21 cellular contexts compared by ENCODE assay signal in genomic region chr2:163373481-163373880, GRCh38.
"Had no signal": no experiment of that assay in that cellular context is flagged by ENCODE, and none has a peak within 500 bp of the region (broad histone marks: within the 10 kb centered on the region; RNA-seq: fewer than 3 reads in every experiment).

No MANE protein-coding gene starts in this region.

- DNase-seq: activated gamma-delta T cell treated with Interleukin-2 at 50 U/mL for 16 hours; activated T-cell treated with anti-CD3 and anti-CD28 coated beads, Interleukin-2, amount 50 U/mL, for 1 hour; anterior cingulate cortex; body of pancreas; effector CD4-positive, alpha-beta T cell; heart left ventricle; islet precursor cell; left cardiac atrium; midbrain; natural killer cell; pancreas; psoas muscle; stimulated activated CD4-positive, alpha-beta T cell treated with anti-CD3 and anti-CD28 coated beads, Interleukin-4, amount 100 ng/mL, for 4 hours; stomach; transverse colon; uterus had no signal

- H3K4me1 Mint-ChIP-seq: activated naive CD4-positive, alpha-beta T cell treated with anti-CD3 and anti-CD28 coated beads, Interleukin-2, amount 50 U/mL, for 24 hours; natural killer cell had no signal

- H3K4me1 ChIP-seq: body of pancreas, heart left ventricle, pancreas, psoas muscle, right atrium auricular region, stomach, suprapubic skin, transverse colon, uterus had no signal

- H3K36me3 ChIP-seq: heart left ventricle, pancreas, right atrium auricular region, stomach, suprapubic skin, transverse colon, uterus had no signal

- H3K9me3 Mint-ChIP-seq: activated naive CD4-positive, alpha-beta T cell treated with anti-CD3 and anti-CD28 coated beads, Interleukin-2, amount 50 U/mL, for 24 hours; dendritic cell treated with granulocyte-macrophage colony-stimulating factor and Interleukin-4, amounts not matched to agents 40 ng/mL and 50 ng/mL, for 4 days had no signal

- H3K9me3 ChIP-seq: body of pancreas, pancreas, psoas muscle, right atrium auricular region, stomach, suprapubic skin, transverse colon, uterus had no signal

- H3K27ac Mint-ChIP-seq: activated naive CD4-positive, alpha-beta T cell treated with anti-CD3 and anti-CD28 coated beads, Interleukin-2, amount 50 U/mL, for 24 hours; dendritic cell treated with granulocyte-macrophage colony-stimulating factor and Interleukin-4, amounts not matched to agents 40 ng/mL and 50 ng/mL, for 4 days; natural killer cell; WTC11 had no signal

- H3K27ac ChIP-seq: body of pancreas, heart left ventricle, pancreas, psoas muscle, right atrium auricular region, stomach, suprapubic skin, transverse colon, uterus had no signal

- ATAC-seq: body of pancreas, heart left ventricle, left cardiac atrium, natural killer cell, pancreas, psoas muscle had no signal

- H3K4me3 Mint-ChIP-seq: activated naive CD4-positive, alpha-beta T cell treated with anti-CD3 and anti-CD28 coated beads, Interleukin-2, amount 50 U/mL, for 24 hours; dendritic cell treated with granulocyte-macrophage colony-stimulating factor and Interleukin-4, amounts not matched to agents 40 ng/mL and 50 ng/mL, for 4 days; natural killer cell; WTC11 had no signal

- H3K27me3 Mint-ChIP-seq: activated naive CD4-positive, alpha-beta T cell treated with anti-CD3 and anti-CD28 coated beads, Interleukin-2, amount 50 U/mL, for 24 hours; dendritic cell treated with granulocyte-macrophage colony-stimulating factor and Interleukin-4, amounts not matched to agents 40 ng/mL and 50 ng/mL, for 4 days had no signal

- H3K27me3 ChIP-seq: body of pancreas, heart left ventricle, pancreas, right atrium auricular region, stomach, suprapubic skin, transverse colon, uterus had no signal

- H3K4me3 ChIP-seq: body of pancreas, heart left ventricle, pancreas, psoas muscle, right atrium auricular region, stomach, suprapubic skin, transverse colon, uterus had no signal
